26 cellular contexts compared by ENCODE assay signal in the genomic region with DNA sequence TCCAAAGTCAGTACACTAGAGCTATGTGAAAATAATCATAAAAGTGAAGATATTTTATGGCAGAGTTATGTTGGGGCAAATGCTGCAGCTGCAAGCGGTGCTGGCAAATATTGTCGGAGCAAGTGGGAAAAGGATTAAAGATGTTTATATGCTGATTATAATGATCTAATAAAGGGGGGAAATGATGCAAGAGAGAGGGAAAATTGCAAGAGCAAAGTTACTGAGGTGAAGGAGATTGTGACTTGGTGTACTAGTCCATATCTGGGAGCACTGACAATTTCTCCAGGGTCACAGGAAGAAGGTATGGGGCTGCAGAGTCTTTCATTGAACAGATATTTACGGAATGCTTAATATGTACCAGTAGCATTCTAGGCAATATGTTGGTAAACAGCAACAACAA. TPM values are rescaled to one million over a fixed set of nuclear protein-coding genes. Genes with fewer than 3 reads are reported as not detected.
DNase-seq lines count a peak whose midpoint lies in the region; ATAC-seq, FAIRE-seq and TF ChIP-seq lines count a peak whose summit lies in the region.
"Had no signal": no experiment of that assay in that cellular context is flagged by ENCODE, and none has a peak within 500 bp of the region (broad histone marks: within the 10 kb centered on the region; RNA-seq: fewer than 3 reads in every experiment).

No MANE protein-coding gene starts in this region.

- RAD21 ChIA-PET in GM12878 (lab: Charles Lee; ENCODE audit: unreplicated experiment), result no interaction called here

- no peaks in the 10 kb centered on the region for H3K27me3 ChIP-seq in A673 (replicated peaks; ENCODE audit: insufficient read depth, low read depth, low read length, poor library complexity)
- no peaks in the 10 kb centered on the region for H3K27me3 ChIP-seq in GM12878 (replicated peaks in 1 of 2; ENCODE audit: control insufficient read depth in 2 of 2, insufficient read depth in 2 of 2, low read length in 1 of 2)
- no peaks in the 10 kb centered on the region for H3K27me3 ChIP-seq in keratinocyte (ENCODE audit: control insufficient read depth, extremely low read depth, insufficient read depth, low read length)
- no peaks in the 10 kb centered on the region for H3K27me3 ChIP-seq in thyroid gland
- H3K27me3 ChIP-seq: BE2C, BLaER1 had no signal

- H3K4me3 ChIP-seq in A673 (ENCODE audit: low read depth, low read length, poor library complexity, severe bottlenecking) (no peak overlapping the region), GM12878 (no peak overlapping the region), keratinocyte (ENCODE audit: control insufficient read depth in 2 of 3, extremely low read depth in 1 of 3, insufficient read depth in 2 of 3, low read depth in 1 of 3, low read length in 3 of 3) (no peak overlapping the region), thyroid gland (replicated peaks in 1 of 3) (no peak overlapping the region)
- H3K4me3 ChIP-seq: A549, BLaER1 had no signal

- H3K36me3 ChIP-seq in A673 (ENCODE audit: insufficient read depth, low read length, poor library complexity, severe bottlenecking) (peaks cover 37% of the 10 kb centered on the region), GM12878 (ENCODE audit: control insufficient read depth in 2 of 2, insufficient read depth in 2 of 2, low read length in 1 of 2) (peaks cover 3 to 22% of the 10 kb centered on the region in 2 experiments; a peak in 3 of 4 replicates), keratinocyte (ENCODE audit: control insufficient read depth in 2 of 2, extremely low read depth in 1 of 2, insufficient read depth in 2 of 2, low read length in 2 of 2) (peaks cover 15 to 18% of the 10 kb centered on the region in 2 experiments), thyroid gland (peaks cover 4 to 8% of the 10 kb centered on the region in 2 donors)

- H3K9me1 ChIP-seq in keratinocyte (ENCODE audit: control insufficient read depth, extremely low read depth, insufficient read depth, low read length), result no peaks in the 10 kb centered on the region

- CTCF ChIA-PET in A673 (lab: Charles Lee), result no interaction called here
- CTCF ChIA-PET in GM12878 (lab: Yijun Ruan, JAX), result no interaction called here

- intact Hi-C loops in A673 (cut with micrococcal nuclease; ENCODE audit: unreplicated experiment), result no loop called here
- intact Hi-C loops in GM12878 (cut with micrococcal nuclease; ENCODE audit: unreplicated experiment), result no loop called here
- intact Hi-C loops in thyroid gland (cut with DNase I), result no loop called here

- no peak for FAIRE-seq in GM12878 (lab: Jason Lieb, UNC)
- peak; percentile 36 for FAIRE-seq in keratinocyte (lab: Jason Lieb, UNC)
- FAIRE-seq: A549, GM12891, GM19239 had no signal

- POLR2A ChIA-PET in A673 (lab: Charles Lee; ENCODE audit: low non-redundant PET), result no interaction called here
- POLR2A ChIA-PET in GM12878 (lab: Charles Lee), result no interaction called here

- WGBS in GM12878 (ENCODE audit: insufficient coverage, insufficient replicate concordance, low lambda C conversion rate, missing lambda C conversion rate), result 97% methylated on average over 3 of the region's 3 CpGs
- WGBS in thyroid gland, 2 donors, result 96 to 97% methylated on average over 3 of the region's 3 CpGs

- SMC1A ChIA-PET in GM12878 (lab: Charles Lee; ENCODE audit: uncharacterized antibody, unreplicated experiment), result no interaction called here

- H3K9ac ChIP-seq in GM12878 (ENCODE audit: control insufficient read depth, insufficient read depth, low read length) (no peak overlapping the region), keratinocyte (ENCODE audit: control insufficient read depth, extremely low read depth, insufficient read depth, low read length) (no peak overlapping the region)
- H3K9ac ChIP-seq: BLaER1 had no signal

- H3K27ac ChIP-seq in A673 (ENCODE audit: low read depth, low read length, poor library complexity, severe bottlenecking) (peak overlapping the region; percentile 81), GM12878 (ENCODE audit: control insufficient read depth, insufficient read depth) (no peak overlapping the region), epithelial cell of prostate (peak overlapping the region; percentile 9), keratinocyte (ENCODE audit: control insufficient read depth, insufficient read depth, low read length) (no peak overlapping the region), thyroid gland (no peak overlapping the region)
- H3K27ac ChIP-seq: 22Rv1, A549, BLaER1 had no signal

- no peak for TF ChIP-seq EP300 in GM12878 (IDR thresholded peaks at IDR 0.05; ENCODE audit: borderline replicate concordance in 1 of 2, control insufficient read depth in 1 of 2, low read depth in 2 of 2, low read length in 2 of 2)

- no peaks in the 10 kb centered on the region for H4K20me1 ChIP-seq in GM12878 (ENCODE audit: control insufficient read depth, insufficient read depth)
- no peaks in the 10 kb centered on the region for H4K20me1 ChIP-seq in keratinocyte (ENCODE audit: control insufficient read depth, extremely low read depth, insufficient read depth, low read length)
- H4K20me1 ChIP-seq: BLaER1 had no signal

- H3K4me1 ChIP-seq in A673 (ENCODE audit: insufficient read depth, low read length, poor library complexity, severe bottlenecking) (peaks cover 35% of the 10 kb centered on the region), GM12878 (ENCODE audit: control insufficient read depth, insufficient read depth, low read length) (no peaks in the 10 kb centered on the region), keratinocyte (ENCODE audit: control insufficient read depth, extremely low read depth, insufficient read depth, low read length) (no peaks in the 10 kb centered on the region), thyroid gland (no peaks in the 10 kb centered on the region)
- H3K4me1 ChIP-seq: A549, BE2C, BLaER1 had no signal

- in situ Hi-C loops in GM12878 (cut with MboI), result no loop called here

- DNase-seq in A673 (ENCODE audit: low spot score), result peak; percentile 42
- DNase-seq in GM12878 (ENCODE audit: low read depth, low spot score), result no peak
- DNase-seq in epithelial cell of prostate (ENCODE audit: low read depth, low spot score), result no peak
- DNase-seq in keratinocyte (ENCODE audit: low read depth, low spot score), result no peak
- no peak for DNase-seq in NCI-H526 treated with DMSO at 0.1 percent for 48 hours (lab: John Stamatoyannopoulos, UW)
- no peak for DNase-seq in thyroid gland
- DNase-seq: ACHN; BE2C; C1 segment of cervical spinal cord; CD4-positive, alpha-beta memory T cell; CD4-positive, CD25-positive, alpha-beta regulatory T cell; CD8-positive, alpha-beta memory T cell; COR-L47; DMS 273 treated with DMSO at 0.1 percent for 48 hours; DMS153; DMS53; DMS79; DND-41; EL; GDM1 had no signal

- ATAC-seq in GM12878 (no peak), GM21515 (IDR thresholded peaks at IDR 0.05; ENCODE audit: unreplicated experiment) (no peak)
- ATAC-seq: A549 had no signal

- dilution Hi-C loops in keratinocyte (cut with MboI; ENCODE audit: extremely low pct_ligation_motif_present, low sequenced_read_pairs), result no loop called here

- no peak overlapping the region for H3K4me2 ChIP-seq in GM12878 (ENCODE audit: control insufficient read depth, insufficient read depth)
- no peak overlapping the region for H3K4me2 ChIP-seq in keratinocyte (ENCODE audit: control insufficient read depth, extremely low read depth, insufficient read depth, low read depth, low read length)
- H3K4me2 ChIP-seq: A549, BLaER1 had no signal

- H3K79me2 ChIP-seq in GM12878 (ENCODE audit: control insufficient read depth, insufficient read depth, low read length) (no peaks in the 10 kb centered on the region), keratinocyte (ENCODE audit: control insufficient read depth, insufficient read depth, low read length) (no peaks in the 10 kb centered on the region)

- no peak for TF ChIP-seq RAD21 in GM12878 (IDR thresholded peaks at IDR 0.05; ENCODE audit: insufficient read depth, low read depth, low read length)

- H3K9me3 ChIP-seq in A673 (ENCODE audit: low read depth, low read length, poor library complexity, severe bottlenecking), result no peaks in the 10 kb centered on the region
- no peaks in the 10 kb centered on the region for H3K9me3 ChIP-seq in GM12878 (replicated peaks; ENCODE audit: control insufficient read depth, insufficient read depth, low read length)
- no peaks in the 10 kb centered on the region for H3K9me3 ChIP-seq in keratinocyte (ENCODE audit: control insufficient read depth, low read depth, low read length)
- H3K9me3 ChIP-seq in thyroid gland, result no peaks in the 10 kb centered on the region
- H3K9me3 ChIP-seq: A549, BE2C, BLaER1 had no signal

- BruUV-seq in A673 (replicated peaks; lab: Mats Ljungman, UMichigan) (no TSS peak), GM12878 (replicated peaks; lab: Mats Ljungman, UMichigan) (TSS peak; percentile 20)

- TF ChIP-seq CTCF in A673 (conservative IDR thresholded peaks at IDR 0.05; ENCODE audit: low read depth, low read length) (no peak), GM12878 (IDR thresholded peaks at IDR 0.05 in 2 of 3, conservative IDR thresholded peaks at IDR 0.05 in 1 of 3; ENCODE audit: control insufficient read depth in 2 of 3, extremely low read depth in 1 of 3, insufficient read depth in 1 of 3, low read depth in 3 of 3, low read length in 3 of 3) (no peak), keratinocyte (optimal IDR thresholded peaks at IDR 0.05 in 1 of 3, IDR thresholded peaks at IDR 0.05 in 1 of 3, conservative IDR thresholded peaks at IDR 0.05 in 1 of 3; ENCODE audit: extremely low read depth in 1 of 3, insufficient read depth in 2 of 3, low read length in 3 of 3) (no peak), thyroid gland (IDR thresholded peaks at IDR 0.05) (no peak)

- H2AFZ ChIP-seq in GM12878 (ENCODE audit: control insufficient read depth, low read depth, low read length), result no peak overlapping the region
- no peak overlapping the region for H2AFZ ChIP-seq in keratinocyte (ENCODE audit: control insufficient read depth, low read length)

- TF ChIP-seq POLR2A in GM12878 (IDR thresholded peaks at IDR 0.05; ENCODE audit: low read depth, low read length) (no peak), thyroid gland (IDR thresholded peaks at IDR 0.05) (no peak)

RNA-seq across cellular contexts. Expression of a gene that starts 45.8 kb away (rescaled TPM):
- 84.4 and 92.1 TPM in 2 replicates for total RNA-seq in A673 (2021)
- total RNA-seq in GM12878 (2013; cell fraction: nucleolus; rRNA removed), result 148 and 162 TPM in 2 replicates
- total RNA-seq in GM12878 (2014; rRNA removed), result 56.0 and 69.6 TPM in 2 replicates
- total RNA-seq in GM12878 (2014; rRNA removed; fragmentation: Illumina TruSeq; extraction: Trizol), result 97.9 and 108 TPM in 2 replicates
- 73.7 and 82.1 TPM in 2 replicates for total RNA-seq in GM12878 (2021)
- 21.2 TPM for polyA plus RNA-seq in GM12878 (2011; ENCODE audit: low read depth)
- 76.2 and 99.1 TPM in 2 replicates for polyA plus RNA-seq in GM12878 (2011; rRNA removed)
- polyA plus RNA-seq in GM12878 (2011; cell fraction: cytosol; rRNA removed), result 21.3 and 21.4 TPM in 2 replicates
- 56.6 and 57.4 TPM in 2 replicates for polyA plus RNA-seq in GM12878 (2011; cell fraction: nucleus; rRNA removed)
- polyA plus RNA-seq in GM12878 (2012), result 20.7 and 31.2 TPM in 2 replicates
- 82.6 and 85.2 TPM in 2 replicates for polyA plus RNA-seq in GM12878 (2014; fragmentation: Illumina TruSeq; extraction: Trizol)
- polyA plus RNA-seq in GM12878 (2014; fragmentation: Nextera tagmentation; extraction: Ambion mirVana), result 10 to 100 TPM; 14.7 to 22.1 TPM
- 44.1 and 54.5 TPM in 2 replicates for polyA plus RNA-seq in GM12878 (2014; rRNA removed)
- polyA plus RNA-seq in GM12878 (2016; fragmentation: Nextera tagmentation; extraction: Ambion mirVana), result 10 to 100 TPM; 56.3 to 62.3 TPM
- 102 and 149 TPM in 2 replicates for polyA minus RNA-seq in GM12878 (2011; rRNA and poly(A)+ RNA removed)
- 38.0 and 58.4 TPM in 2 replicates for polyA minus RNA-seq in GM12878 (2011; cell fraction: cytosol; rRNA and poly(A)+ RNA removed)
- polyA minus RNA-seq in GM12878 (2011; cell fraction: nucleus; rRNA and poly(A)+ RNA removed), result 74.7 and 120 TPM in 2 replicates
- polyA plus RNA-seq in keratinocyte, result 24.2 to 50.1 TPM (median 36.0 TPM) in 3 replicates
- polyA plus RNA-seq in keratinocyte (2011; ENCODE audit: low read depth), result 122 TPM
- polyA plus RNA-seq in keratinocyte (2011; cell fraction: cytosol; rRNA removed), result 28.4 and 60.2 TPM in 2 replicates
- polyA plus RNA-seq in keratinocyte (2011; cell fraction: nucleus; rRNA removed), result 31.4 and 40.4 TPM in 2 replicates
- polyA plus RNA-seq in keratinocyte (2012; ENCODE audit: low replicate concordance), result 29.2 and 33.6 TPM in 2 replicates
- 26.6 to 131 TPM (median 82.9 TPM) in 3 replicates for polyA minus RNA-seq in keratinocyte
- 63.9 TPM for polyA minus RNA-seq in keratinocyte (2011; cell fraction: cytosol; rRNA and poly(A)+ RNA removed)
- polyA minus RNA-seq in keratinocyte (2011; cell fraction: nucleus; rRNA and poly(A)+ RNA removed), result 52.4 and 78.2 TPM in 2 replicates
- total RNA-seq in thyroid gland, result 10 to 100 TPM; 45.3 to 78.8 (median 48.7) TPM

Comparison
In these comparisons a context has a peak if more than half of its experiments do, and no peak if none do; other contexts are left out.
1. H3K27ac ChIP-seq: peak in A673 (single experiment) and epithelial cell of prostate (single experiment); none in GM12878 (single experiment), keratinocyte (single experiment) and thyroid gland (0 of 3).